ENCODE assay signal across 21 cellular contexts in the genomic region with DNA sequence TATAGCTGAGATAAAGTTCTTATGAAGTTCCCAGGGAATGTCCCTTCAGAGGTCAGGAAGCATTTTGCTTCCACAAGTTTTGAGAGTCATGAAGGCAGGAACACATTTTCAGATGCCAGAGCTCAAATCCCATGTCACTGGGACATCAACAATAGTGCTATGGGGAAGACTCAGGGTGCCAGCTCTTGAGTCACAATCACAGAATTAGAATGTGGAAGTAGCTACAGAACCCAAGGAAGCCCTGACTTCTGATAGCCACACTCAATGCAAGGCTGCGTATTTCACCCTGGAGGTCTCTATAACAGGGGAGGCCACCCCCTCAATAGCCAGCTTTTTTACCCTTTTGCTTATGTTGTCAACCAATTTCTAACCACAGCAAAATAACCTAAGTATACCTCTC. TPM values are rescaled to one million over a fixed set of nuclear protein-coding genes. Genes with fewer than 3 reads are reported as not detected.
DNase-seq lines count a peak whose midpoint lies in the region; ATAC-seq and TF ChIP-seq lines count a peak whose summit lies in the region.
"Not testable (repeated sequence)": the region's sequence is repeated elsewhere in the genome, so short reads cannot be mapped to it uniquely, and the experiment has no call there.
"Had no signal": no experiment of that assay in that cellular context is flagged by ENCODE, and none has a peak within 500 bp of the region (broad histone marks: within the 10 kb centered on the region; RNA-seq: fewer than 3 reads in every experiment).

No MANE protein-coding gene starts in this region.

- H3K27ac Mint-ChIP-seq in naive thymus-derived CD4-positive, alpha-beta T cell: not testable (repeated sequence)

- not testable (repeated sequence) for H3K4me3 ChIP-seq in left lung; mucosa of descending colon; naive thymus-derived CD4-positive, alpha-beta T cell (ENCODE audit: low read length); upper lobe of right lung

- not testable (repeated sequence) for H3K9me3 Mint-ChIP-seq in naive thymus-derived CD4-positive, alpha-beta T cell

- not testable (repeated sequence) for DNase-seq in Right ventricle myocardium superior; left ventricle myocardium superior; left lobe of liver (ENCODE audit: low spot score); left lung; mucosa of descending colon; naive thymus-derived CD4-positive, alpha-beta T cell; sciatic nerve (ENCODE audit: low spot score); upper lobe of right lung

- H3K4me1 Mint-ChIP-seq in naive thymus-derived CD4-positive, alpha-beta T cell: not testable (repeated sequence)

- intact Hi-C loops in Right ventricle myocardium superior (cut with DNase I); left ventricle myocardium superior (cut with micrococcal nuclease); left lung (cut with DNase I); mucosa of descending colon (cut with DNase I, micrococcal nuclease); naive thymus-derived CD4-positive, alpha-beta T cell (cut with micrococcal nuclease); sciatic nerve (cut with DNase I); upper lobe of right lung (cut with DNase I): not testable (repeated sequence)

- H3K4me1 ChIP-seq in left lung; mucosa of descending colon (ENCODE audit: low read depth); naive thymus-derived CD4-positive, alpha-beta T cell (ENCODE audit: control insufficient read depth in 2 of 2, insufficient read depth in 2 of 2, low read length in 2 of 2); upper lobe of right lung: not testable (repeated sequence)

- CTCF ChIA-PET in naive thymus-derived CD4-positive, alpha-beta T cell (lab: Charles Lee): not testable (repeated sequence)

- POLR2A ChIA-PET in naive thymus-derived CD4-positive, alpha-beta T cell (lab: Charles Lee): not testable (repeated sequence)

- ATAC-seq in Right ventricle myocardium superior (ENCODE audit: poor library complexity): peak; percentile 29
- peak; percentile 57 for ATAC-seq in left ventricle myocardium superior
- ATAC-seq in left lobe of liver: peak; percentile 36
- peak; percentile 65 for ATAC-seq in left lung
- ATAC-seq in mucosa of descending colon: peak; percentile 31
- ATAC-seq in naive thymus-derived CD4-positive, alpha-beta T cell: peak; percentile 54
- peak; percentile 57 for ATAC-seq in sciatic nerve
- peak; percentile 81 for ATAC-seq in upper lobe of right lung

- not testable (repeated sequence) for H3K4me3 Mint-ChIP-seq in naive thymus-derived CD4-positive, alpha-beta T cell

- not testable (repeated sequence) for H3K9me3 ChIP-seq in left lung; mucosa of descending colon; naive thymus-derived CD4-positive, alpha-beta T cell (ENCODE audit: control insufficient read depth in 2 of 3, low read length in 3 of 3); upper lobe of right lung

- H3K36me3 Mint-ChIP-seq in naive thymus-derived CD4-positive, alpha-beta T cell: not testable (repeated sequence)

- H3K27me3 ChIP-seq in left lung; naive thymus-derived CD4-positive, alpha-beta T cell (ENCODE audit: control insufficient read depth in 2 of 2, insufficient read depth in 2 of 2, low read length in 2 of 2); upper lobe of right lung: not testable (repeated sequence)

- H3K36me3 ChIP-seq in left lung; mucosa of descending colon (ENCODE audit: low read depth); naive thymus-derived CD4-positive, alpha-beta T cell (ENCODE audit: control insufficient read depth in 2 of 3, insufficient read depth in 3 of 3, low read length in 3 of 3); upper lobe of right lung: not testable (repeated sequence)

- H3K27me3 Mint-ChIP-seq in naive thymus-derived CD4-positive, alpha-beta T cell: not testable (repeated sequence)

- TF ChIP-seq CTCF in left lung (IDR thresholded peaks at IDR 0.05); mucosa of descending colon (IDR thresholded peaks at IDR 0.05); upper lobe of right lung (IDR thresholded peaks at IDR 0.05): not testable (repeated sequence)

- H3K27ac ChIP-seq in left lung; naive thymus-derived CD4-positive, alpha-beta T cell (ENCODE audit: low read depth, low read length); upper lobe of right lung: not testable (repeated sequence)

RNA-seq across cellular contexts. Expression of a gene that starts 47.8 kb away (rescaled TPM):
- total RNA-seq in Right ventricle myocardium superior: 0.46 TPM
- total RNA-seq in left ventricle myocardium superior: 1.1 TPM
- total RNA-seq in left lobe of liver: 1.1 TPM
- 10 to 100 TPM; 16.7 to 43.6 TPM for total RNA-seq in left lung
- total RNA-seq in mucosa of descending colon: 10 to 100 TPM in 1 of 3 donors, 1 to 10 TPM in 2; 1.5 to 10.2 (median 2.6) TPM
- 10 to 100 TPM in 1 of 5 experiments, under 1 TPM in 2, not detected in 2; 0.21 to 14.4 (median 0.59) TPM for total RNA-seq in naive thymus-derived CD4-positive, alpha-beta T cell
- polyA plus RNA-seq in naive thymus-derived CD4-positive, alpha-beta T cell: not detected
- total RNA-seq in sciatic nerve: 36.5 TPM
- total RNA-seq in upper lobe of right lung: 40.9 TPM
- total RNA-seq: A172; A673; B cell; Caco-2; Calu3; CD4-positive, CD25-positive, alpha-beta regulatory T cell; CD8-positive, alpha-beta memory T cell; CD8-positive, alpha-beta T cell; Daoy had no signal
- polyA plus RNA-seq: A549; AG04450; BJ; CD4-positive, alpha-beta memory T cell; CD4-positive, CD25-positive, alpha-beta regulatory T cell; CD8-positive, alpha-beta memory T cell had no signal

Comparison
In these comparisons a context has a peak if more than half of its experiments do, and no peak if none do; other contexts are left out.
1. ATAC-seq: peak in every context shown above with its lines; median percentile 81 in upper lobe of right lung; 65 in left lung; 57 in left ventricle myocardium superior; 57 in sciatic nerve; 54 in naive thymus-derived CD4-positive, alpha-beta T cell; 36 in left lobe of liver; 31 in mucosa of descending colon; 29 in Right ventricle myocardium superior.